9 cellular contexts compared by ENCODE assay signal in the genomic region with DNA sequence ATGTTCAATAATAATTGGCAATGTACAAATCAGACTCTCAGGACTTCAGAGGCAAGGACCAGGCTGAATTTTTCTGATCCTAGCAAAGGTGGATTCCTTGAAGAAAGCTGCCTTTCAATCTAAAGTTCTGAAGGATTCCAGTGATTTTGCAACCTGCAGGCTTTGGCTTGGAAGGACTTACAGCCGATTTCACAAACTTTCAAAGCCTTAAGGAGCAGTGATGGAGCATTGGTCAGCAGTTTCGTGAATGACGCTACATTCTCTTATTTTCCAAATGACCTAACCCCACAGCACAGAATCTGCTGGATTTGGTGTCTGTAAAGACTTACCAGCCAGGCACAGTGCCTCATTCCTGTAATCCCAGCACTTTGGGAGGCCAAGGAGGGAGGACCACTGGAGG.
A peak's percentile ranks its signal among the peaks of the same experiment; 100 is the strongest.
DNase-seq lines count a peak whose midpoint lies in the region; ATAC-seq and TF ChIP-seq lines count a peak whose summit lies in the region.
"Had no signal": no experiment of that assay in that cellular context is flagged by ENCODE, and none has a peak within 500 bp of the region (broad histone marks: within the 10 kb centered on the region; RNA-seq: fewer than 3 reads in every experiment).

No MANE protein-coding gene starts in this region.

- H3K36me3 Mint-ChIP-seq in effector memory CD8-positive, alpha-beta T cell (ENCODE audit: insufficient read depth) = peaks cover 12% of the 10 kb centered on the region

- H3K27ac ChIP-seq in BLaER1 treated with 17β-estradiol and CSF1 and Interleukin-3, amounts not matched to agents 10 nM and 100 nM = peak overlapping the region in 4 of 11 experiments; percentile 68 to 81 (median 74); a peak in 5 of 22 replicates
- H3K27ac ChIP-seq in OCI-LY1 (ENCODE audit: low read depth, low read length, poor library complexity, severe bottlenecking) (no peak overlapping the region), parathyroid adenoma (peak overlapping the region; percentile 84)

- TF ChIP-seq CTCF in OCI-LY1 (IDR thresholded peaks at IDR 0.05; ENCODE audit: low read length) = no peak
- no peak for TF ChIP-seq CTCF in parathyroid adenoma (IDR thresholded peaks at IDR 0.05)
- TF ChIP-seq CTCF in omental fat pad (IDR thresholded peaks at IDR 0.05) = no peak

- no peaks in the 10 kb centered on the region for H3F3A ChIP-seq in OCI-LY1 (ENCODE audit: insufficient read depth, low read length)

- DNase-seq in effector memory CD8-positive, alpha-beta T cell = no peak
- DNase-seq in cortex of kidney (lab: John Stamatoyannopoulos, UW) (no peak), omental fat pad (ENCODE audit: low spot score) (no peak)
- DNase-seq: stimulated activated CD4-positive, alpha-beta T cell treated with anti-CD3 and anti-CD28 coated beads, Interleukin-12 subunit alpha, Interleukin-12 subunit beta, amount 100 ng/mL, for 4 hours had no signal

- peaks cover 8 to 12% of the 10 kb centered on the region in 2 donors for H3K4me1 Mint-ChIP-seq in effector memory CD8-positive, alpha-beta T cell (ENCODE audit: low read depth in 2 of 2)

- H3K4me3 Mint-ChIP-seq in effector memory CD8-positive, alpha-beta T cell = peak overlapping the region in 1 of 2 donors; percentile 96

- peak overlapping the region in 10 of 11 experiments; percentile 65 to 90 (median 76); a peak in 16 of 22 replicates for H3K4me2 ChIP-seq in BLaER1 treated with 17β-estradiol and CSF1 and Interleukin-3, amounts not matched to agents 10 nM and 100 nM
- peak overlapping the region; percentile 77; the same call in 1 of the 2 replicates for H3K4me2 ChIP-seq in OCI-LY1 (ENCODE audit: low read length)
- no peak overlapping the region for H3K4me2 ChIP-seq in parathyroid adenoma (ENCODE audit: low read length)

- no peak overlapping the region for H3K4me3 ChIP-seq in BLaER1 treated with 17β-estradiol and CSF1 and Interleukin-3, amounts not matched to agents 10 nM and 100 nM
- no peak overlapping the region for H3K4me3 ChIP-seq in OCI-LY1 (ENCODE audit: low read depth, low read length, poor library complexity, severe bottlenecking)
- H3K4me3 ChIP-seq in parathyroid adenoma (ENCODE audit: low read depth, low read length) = no peak overlapping the region

- H3K27me3 Mint-ChIP-seq in effector memory CD8-positive, alpha-beta T cell = no peaks in the 10 kb centered on the region

- H3K9me3 ChIP-seq in BLaER1 treated with 17β-estradiol and CSF1 and Interleukin-3, amounts not matched to agents 10 nM and 100 nM (replicated peaks in 1 of 11) = 0 out of 22 replicates have a peak, but pooled peaks cover 0 to 5% (median 0%) of the 10 kb centered on the region in 11 experiments
- H3K9me3 ChIP-seq in OCI-LY1 (ENCODE audit: low read length) = no peaks in the 10 kb centered on the region
- no peaks in the 10 kb centered on the region for H3K9me3 ChIP-seq in parathyroid adenoma (ENCODE audit: control insufficient read depth, low read length)

- no peaks in the 10 kb centered on the region for H3K9me2 ChIP-seq in OCI-LY1 (ENCODE audit: low read depth, low read length)

- no peaks in the 10 kb centered on the region for H3K36me3 ChIP-seq in BLaER1 treated with 17β-estradiol and CSF1 and Interleukin-3, amounts not matched to agents 10 nM and 100 nM
- no peaks in the 10 kb centered on the region for H3K36me3 ChIP-seq in OCI-LY1 (ENCODE audit: insufficient read depth, low read length)
- H3K36me3 ChIP-seq in parathyroid adenoma (ENCODE audit: control insufficient read depth, insufficient read depth, low read length) = no peaks in the 10 kb centered on the region

- peak overlapping the region; percentile 89 to 92 for H3K27ac Mint-ChIP-seq in effector memory CD8-positive, alpha-beta T cell

- no peaks in the 10 kb centered on the region for H3K79me2 ChIP-seq in OCI-LY1 (ENCODE audit: insufficient read depth, low read length)
- no peaks in the 10 kb centered on the region for H3K79me2 ChIP-seq in parathyroid adenoma

- H4K20me1 ChIP-seq in BLaER1 treated with 17β-estradiol and CSF1 and Interleukin-3, amounts not matched to agents 10 nM and 100 nM = no peaks in the 10 kb centered on the region
- H4K20me1 ChIP-seq in OCI-LY1 (ENCODE audit: insufficient read depth, low read length) = no peaks in the 10 kb centered on the region

- no peak for ATAC-seq in effector memory CD8-positive, alpha-beta T cell (replicated peaks)
- no peak for ATAC-seq in GM18498 (IDR thresholded peaks at IDR 0.05; ENCODE audit: unreplicated experiment)
- ATAC-seq in omental fat pad (ENCODE audit: low FRiP score) = no peak
- ATAC-seq in GM18907 (IDR thresholded peaks at IDR 0.05; ENCODE audit: unreplicated experiment) = no peak

- peaks cover 7 to 23% (median 12%) of the 10 kb centered on the region in 10 experiments; a peak in 19 of 20 replicates for H3K4me1 ChIP-seq in BLaER1 treated with 17β-estradiol and CSF1 and Interleukin-3, amounts not matched to agents 10 nM and 100 nM
- H3K4me1 ChIP-seq in OCI-LY1 (ENCODE audit: insufficient read depth, low read length, severe bottlenecking) (peaks cover 34% of the 10 kb centered on the region), parathyroid adenoma (peaks cover 6% of the 10 kb centered on the region)

- H3K9me3 Mint-ChIP-seq in effector memory CD8-positive, alpha-beta T cell = no peaks in the 10 kb centered on the region

- 0 out of 22 replicates have a peak overlapping the region, but pooled peaks of 1 of the 11 experiments have one; percentile 75 for H3K9ac ChIP-seq in BLaER1 treated with 17β-estradiol and CSF1 and Interleukin-3, amounts not matched to agents 10 nM and 100 nM
- H3K9ac ChIP-seq in OCI-LY1 (ENCODE audit: low read length) = no peak overlapping the region; the same call in 1 of the 2 replicates
- H3K9ac ChIP-seq in parathyroid adenoma = no peak overlapping the region

- H2AFZ ChIP-seq in OCI-LY1 (ENCODE audit: low read length) (no peak overlapping the region), parathyroid adenoma (peak overlapping the region; percentile 88)

- no peaks in the 10 kb centered on the region for H3K27me3 ChIP-seq in BLaER1 treated with 17β-estradiol and CSF1 and Interleukin-3, amounts not matched to agents 10 nM and 100 nM
- H3K27me3 ChIP-seq in OCI-LY1 (ENCODE audit: insufficient read depth, low read length) (no peaks in the 10 kb centered on the region), parathyroid adenoma (ENCODE audit: control insufficient read depth, insufficient read depth, low read length) (no peaks in the 10 kb centered on the region)
